Comparison of ENCODE assay signal across 11 cellular contexts in the genomic region with DNA sequence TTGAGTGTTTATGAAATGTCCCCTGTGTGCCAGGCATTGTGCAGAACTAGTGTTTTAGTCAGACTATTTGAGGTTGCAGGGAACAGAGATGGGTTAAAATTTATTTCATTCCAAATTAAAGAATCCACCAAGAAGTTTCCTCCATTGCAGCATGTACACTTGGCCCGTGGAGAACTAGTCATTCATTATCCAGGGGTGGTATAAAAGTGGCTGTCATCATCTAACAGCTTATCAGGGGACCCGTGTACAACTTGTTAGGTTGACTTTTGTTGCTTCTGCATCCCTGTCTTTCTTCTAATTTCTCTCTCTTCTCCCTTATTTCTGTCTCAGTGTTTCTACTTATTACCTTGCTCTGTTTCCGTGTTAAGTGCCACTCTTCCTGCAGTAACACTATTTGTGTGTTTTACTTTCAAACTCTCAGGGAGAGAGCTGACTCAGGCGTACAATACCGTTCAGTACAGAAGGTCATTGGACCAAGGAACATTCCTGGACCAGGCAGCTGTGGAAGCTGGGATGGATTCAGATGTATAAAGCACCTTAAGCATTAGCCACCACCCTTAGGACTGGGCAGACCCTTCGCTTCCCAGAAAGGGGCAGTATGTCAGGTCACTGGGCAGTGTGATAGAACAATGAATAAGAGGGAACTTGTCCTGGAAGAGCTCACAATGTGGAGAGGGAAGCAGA. TPM values are rescaled to one million over a fixed set of nuclear protein-coding genes. Genes with fewer than 3 reads are reported as not detected.
DNase-seq lines count a peak whose midpoint lies in the region; ATAC-seq, FAIRE-seq and TF ChIP-seq lines count a peak whose summit lies in the region.
"Had no signal": no experiment of that assay in that cellular context is flagged by ENCODE, and none has a peak within 500 bp of the region (broad histone marks: within the 10 kb centered on the region; RNA-seq: fewer than 3 reads in every experiment).

No MANE protein-coding gene starts in this region.

- H3K79me2 ChIP-seq in neural progenitor cell (ENCODE audit: low read depth) = peaks cover 58% of the 10 kb centered on the region

- no peaks in the 10 kb centered on the region for H3K9me3 ChIP-seq in neural progenitor cell (ENCODE audit: low read depth)

- no peak for TF ChIP-seq CTCF in foreskin fibroblast (IDR thresholded peaks at IDR 0.05; ENCODE audit: low read depth, low read length)
- TF ChIP-seq CTCF in omental fat pad (IDR thresholded peaks at IDR 0.05) = no peak
- no peak for TF ChIP-seq CTCF in GM10248 (IDR thresholded peaks at IDR 0.05; ENCODE audit: control extremely low read depth, extremely low read depth, low read depth, missing control alignments)
- no peak for TF ChIP-seq CTCF in neural progenitor cell (IDR thresholded peaks at IDR 0.05)

- intact Hi-C loops in activated T-helper 1 cell treated with anti-CD3 and anti-CD28 coated beads, Interleukin-12 subunit alpha, Interleukin-12 subunit beta, Interleukin-2, Interleukin-4 antibody, amounts not matched to agents 30 ng/mL and 10 ng/mL and 1 ng/mL, durations not matched to agents 14 hours and 24 hours and 36 hours (cut with micrococcal nuclease) = loop anchor here (5.0 kb wide), 1 partner anchor 34 kb away; a partner anchor contains a TSS

- H3K36me3 ChIP-seq in neural progenitor cell = no peaks in the 10 kb centered on the region

- H3F3A ChIP-seq in neural progenitor cell (ENCODE audit: low read depth) = no peaks in the 10 kb centered on the region

- no peak overlapping the region for H3K27ac ChIP-seq in neural progenitor cell

- ATAC-seq in omental fat pad (ENCODE audit: low FRiP score) = peak; percentile 47

- H3K27me3 ChIP-seq in neural progenitor cell = no peaks in the 10 kb centered on the region

- POLR2A ChIA-PET in GM10248 (lab: Yijun Ruan, JAX) = no interaction called here

- H3K4me3 ChIP-seq in foreskin fibroblast (ENCODE audit: low read depth in 1 of 2, low read length in 2 of 2) = no peak overlapping the region
- no peak overlapping the region for H3K4me3 ChIP-seq in neural progenitor cell

- no peaks in the 10 kb centered on the region for H3K9me3 Mint-ChIP-seq in activated T-helper 1 cell treated with anti-CD3 and anti-CD28 coated beads, Interleukin-12 subunit alpha, Interleukin-12 subunit beta, Interleukin-2, Interleukin-4 antibody, amounts not matched to agents 30 ng/mL and 10 ng/mL and 1 ng/mL, durations not matched to agents 14 hours and 24 hours and 36 hours
- peaks cover 5% of the 10 kb centered on the region for H3K9me3 Mint-ChIP-seq in neural progenitor cell
- H3K9me3 Mint-ChIP-seq: neural crest cell had no signal

- DNase-seq in GM12891 (ENCODE audit: insufficient read length, low spot score) = no peak
- DNase-seq in activated T-helper 1 cell treated with anti-CD3 and anti-CD28 coated beads, Interleukin-12 subunit alpha, Interleukin-12 subunit beta, Interleukin-2, Interleukin-4 antibody, amounts not matched to agents 30 ng/mL and 10 ng/mL and 1 ng/mL, durations not matched to agents 14 hours and 24 hours and 36 hours (ENCODE audit: low spot score) = no peak
- DNase-seq in foreskin fibroblast = peak; percentile 12 to 34
- no peak for DNase-seq in omental fat pad (ENCODE audit: low spot score)
- DNase-seq in GM10248 (ENCODE audit: extremely low spot score) = no peak
- no peak for DNase-seq in NCI-H1048 (lab: John Stamatoyannopoulos, UW)
- no peak for DNase-seq in neural progenitor cell (ENCODE audit: low spot score)
- no peak for DNase-seq in Kasumi-1 (lab: John Stamatoyannopoulos, UW)
- DNase-seq: foreskin melanocyte, NCI-H446 had no signal

- peak; percentile 31 for FAIRE-seq in GM12891 (lab: Jason Lieb, UNC)

- H3K9ac ChIP-seq in neural progenitor cell = no peak overlapping the region

- H3K4me3 Mint-ChIP-seq in activated T-helper 1 cell treated with anti-CD3 and anti-CD28 coated beads, Interleukin-12 subunit alpha, Interleukin-12 subunit beta, Interleukin-2, Interleukin-4 antibody, amounts not matched to agents 30 ng/mL and 10 ng/mL and 1 ng/mL, durations not matched to agents 14 hours and 24 hours and 36 hours = peak overlapping the region; percentile 58
- no peak overlapping the region for H3K4me3 Mint-ChIP-seq in neural progenitor cell
- H3K4me3 Mint-ChIP-seq: neural crest cell had no signal

- H3K4me2 ChIP-seq in neural progenitor cell = no peak overlapping the region

- no peak for TF ChIP-seq POLR2A in GM12891 (IDR thresholded peaks at IDR 0.05; ENCODE audit: low read depth, low read length)

- CTCF ChIA-PET in GM10248 (lab: Yijun Ruan, JAX) = interaction anchor here (1.5 to 3.2 kb wide), 2 partner anchors 13 to 580 kb away, joined by 4 to 18 read pairs; no protein-coding TSS in a partner anchor

- H3K27me3 Mint-ChIP-seq in activated T-helper 1 cell treated with anti-CD3 and anti-CD28 coated beads, Interleukin-12 subunit alpha, Interleukin-12 subunit beta, Interleukin-2, Interleukin-4 antibody, amounts not matched to agents 30 ng/mL and 10 ng/mL and 1 ng/mL, durations not matched to agents 14 hours and 24 hours and 36 hours (ENCODE audit: insufficient read depth) = no peaks in the 10 kb centered on the region
- no peaks in the 10 kb centered on the region for H3K27me3 Mint-ChIP-seq in neural progenitor cell (ENCODE audit: insufficient read depth, low read depth)

- peaks cover 79% of the 10 kb centered on the region for H3K4me1 Mint-ChIP-seq in activated T-helper 1 cell treated with anti-CD3 and anti-CD28 coated beads, Interleukin-12 subunit alpha, Interleukin-12 subunit beta, Interleukin-2, Interleukin-4 antibody, amounts not matched to agents 30 ng/mL and 10 ng/mL and 1 ng/mL, durations not matched to agents 14 hours and 24 hours and 36 hours (ENCODE audit: low read depth)
- peaks cover 5% of the 10 kb centered on the region for H3K4me1 Mint-ChIP-seq in neural progenitor cell

- peak overlapping the region; percentile 54 for H3K27ac Mint-ChIP-seq in activated T-helper 1 cell treated with anti-CD3 and anti-CD28 coated beads, Interleukin-12 subunit alpha, Interleukin-12 subunit beta, Interleukin-2, Interleukin-4 antibody, amounts not matched to agents 30 ng/mL and 10 ng/mL and 1 ng/mL, durations not matched to agents 14 hours and 24 hours and 36 hours
- no peak overlapping the region for H3K27ac Mint-ChIP-seq in neural progenitor cell

- H4K20me1 ChIP-seq in neural progenitor cell (ENCODE audit: low read depth) = peaks cover 13% of the 10 kb centered on the region

- H2AFZ ChIP-seq in neural progenitor cell (replicated peaks) = no peak overlapping the region

- H3K36me3 Mint-ChIP-seq in activated T-helper 1 cell treated with anti-CD3 and anti-CD28 coated beads, Interleukin-12 subunit alpha, Interleukin-12 subunit beta, Interleukin-2, Interleukin-4 antibody, amounts not matched to agents 30 ng/mL and 10 ng/mL and 1 ng/mL, durations not matched to agents 14 hours and 24 hours and 36 hours (ENCODE audit: low read depth) = peaks cover 3% of the 10 kb centered on the region
- peaks cover 2% of the 10 kb centered on the region for H3K36me3 Mint-ChIP-seq in neural progenitor cell

- H3K4me1 ChIP-seq in neural progenitor cell = peaks cover 18% of the 10 kb centered on the region

TF ChIP-seq in GM12891, 5 proteins besides CTCF, POLR2A, EP300 and RAD21:
- TF ChIP-seq POU2F2 (IDR thresholded peaks at IDR 0.05; ENCODE audit: low read depth, low read length) (no peak), PAX5 (IDR thresholded peaks at IDR 0.05; ENCODE audit: insufficient read depth, low read length, severe bottlenecking) (no peak), SPI1 (IDR thresholded peaks at IDR 0.05; ENCODE audit: low read depth, low read length) (no peak), POLR2AphosphoS5 (IDR thresholded peaks at IDR 0.05; ENCODE audit: low read depth, low read length) (no peak), TAF1 (IDR thresholded peaks at IDR 0.05; ENCODE audit: low read depth, low read length) (no peak)

RNA-seq across cellular contexts. Expression of a gene that starts 36.1 kb away (rescaled TPM):
- 1.7 TPM for polyA plus RNA-seq in GM12891 (2012; ENCODE audit: low read depth, missing spikeins)
- 23.6 and 25.3 TPM in 2 replicates for total RNA-seq in activated T-helper 1 cell treated with anti-CD3 and anti-CD28 coated beads, Interleukin-12 subunit alpha, Interleukin-12 subunit beta, Interleukin-2, Interleukin-4 antibody, amounts not matched to agents 30 ng/mL and 10 ng/mL and 1 ng/mL, durations not matched to agents 14 hours and 24 hours and 36 hours
- 10 to 100 TPM; 13.2 to 31.5 (median 19.0) TPM for total RNA-seq in omental fat pad
- total RNA-seq in neural progenitor cell (ENCODE audit: low replicate concordance) = 20.3 and 22.2 TPM in 2 replicates

RNA-seq across cellular contexts. Expression of a gene that starts 58.0 kb away (rescaled TPM):
- 4.1 TPM for polyA plus RNA-seq in GM12891 (2012; ENCODE audit: low read depth, missing spikeins)
- total RNA-seq in activated T-helper 1 cell treated with anti-CD3 and anti-CD28 coated beads, Interleukin-12 subunit alpha, Interleukin-12 subunit beta, Interleukin-2, Interleukin-4 antibody, amounts not matched to agents 30 ng/mL and 10 ng/mL and 1 ng/mL, durations not matched to agents 14 hours and 24 hours and 36 hours = 13.6 and 14.9 TPM in 2 replicates
- total RNA-seq in omental fat pad = 10 to 100 TPM in 3 of 4 donors, 1 to 10 TPM in 1; 3.8 to 15.8 (median 11.3) TPM
- 18.6 and 39.3 TPM in 2 replicates for total RNA-seq in neural progenitor cell (ENCODE audit: low replicate concordance)

Comparison
In these comparisons a context has a peak if more than half of its experiments do, and no peak if none do; other contexts are left out.
1. DNase-seq: peak in foreskin fibroblast (2 of 2); none in GM12891 (single experiment), activated T-helper 1 cell treated with anti-CD3 and anti-CD28 coated beads, Interleukin-12 subunit alpha, Interleukin-12 subunit beta, Interleukin-2, Interleukin-4 antibody, amounts not matched to agents 30 ng/mL and 10 ng/mL and 1 ng/mL, durations not matched to agents 14 hours and 24 hours and 36 hours (single experiment), omental fat pad (single experiment), GM10248 (single experiment), NCI-H1048 (single experiment), neural progenitor cell (single experiment) and Kasumi-1 (0 of 2).